In the genomic region with DNA sequence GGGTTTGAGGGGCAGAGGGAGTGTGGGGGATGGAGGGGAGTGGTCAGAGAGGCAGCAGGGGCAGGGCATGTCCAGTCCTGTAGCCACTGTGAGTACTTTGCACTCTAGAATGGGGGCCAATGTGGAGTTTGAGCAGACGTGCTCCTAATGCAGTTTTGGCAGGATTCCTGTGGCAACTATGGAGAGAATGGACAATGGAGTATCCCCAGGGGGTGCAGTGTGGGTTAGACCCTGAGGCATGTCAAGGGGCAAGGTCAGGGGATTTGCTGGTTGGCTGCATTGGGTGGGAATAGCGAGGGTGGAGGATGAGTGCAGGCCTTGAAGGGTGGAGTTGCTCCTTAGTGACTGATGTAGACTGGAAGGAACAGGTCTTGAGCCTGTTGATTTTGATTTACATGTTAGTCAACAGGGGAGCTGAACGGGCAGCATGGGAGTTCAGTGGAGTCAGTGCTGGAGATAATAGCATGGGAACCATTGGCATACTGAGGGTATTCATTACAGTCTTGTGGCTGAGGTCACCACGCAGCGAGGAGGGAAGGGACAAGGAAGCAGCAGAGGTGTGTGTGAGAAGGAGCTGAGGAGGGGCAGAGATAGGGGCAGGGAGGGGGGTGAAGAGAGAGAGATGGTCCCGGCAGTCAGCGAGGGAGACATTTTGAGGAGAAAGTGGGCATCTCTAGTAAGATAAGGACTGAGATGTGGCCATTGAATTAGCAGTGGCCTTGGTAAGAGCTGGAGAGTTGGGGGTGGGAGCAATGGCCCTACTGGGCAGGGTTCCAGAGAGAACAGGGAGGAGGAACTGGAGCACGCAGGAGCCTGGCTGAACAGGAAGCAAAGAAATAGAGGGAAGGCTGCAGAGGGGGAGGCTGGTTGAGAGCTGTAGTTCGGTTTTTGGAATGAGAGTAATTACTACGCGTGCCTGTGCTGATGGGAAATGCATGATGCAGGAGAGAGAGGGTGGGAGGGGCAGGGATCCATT, we compare ENCODE assay signal across 1 cellular context.
TF ChIP-seq lines count a peak whose summit lies in the region.

No MANE protein-coding gene starts in this region.

TF ChIP-seq in GM23338, 12 proteins besides CTCF, POLR2A, EP300 and RAD21 (continued from another document):
- TF ChIP-seq, protein P1, sequence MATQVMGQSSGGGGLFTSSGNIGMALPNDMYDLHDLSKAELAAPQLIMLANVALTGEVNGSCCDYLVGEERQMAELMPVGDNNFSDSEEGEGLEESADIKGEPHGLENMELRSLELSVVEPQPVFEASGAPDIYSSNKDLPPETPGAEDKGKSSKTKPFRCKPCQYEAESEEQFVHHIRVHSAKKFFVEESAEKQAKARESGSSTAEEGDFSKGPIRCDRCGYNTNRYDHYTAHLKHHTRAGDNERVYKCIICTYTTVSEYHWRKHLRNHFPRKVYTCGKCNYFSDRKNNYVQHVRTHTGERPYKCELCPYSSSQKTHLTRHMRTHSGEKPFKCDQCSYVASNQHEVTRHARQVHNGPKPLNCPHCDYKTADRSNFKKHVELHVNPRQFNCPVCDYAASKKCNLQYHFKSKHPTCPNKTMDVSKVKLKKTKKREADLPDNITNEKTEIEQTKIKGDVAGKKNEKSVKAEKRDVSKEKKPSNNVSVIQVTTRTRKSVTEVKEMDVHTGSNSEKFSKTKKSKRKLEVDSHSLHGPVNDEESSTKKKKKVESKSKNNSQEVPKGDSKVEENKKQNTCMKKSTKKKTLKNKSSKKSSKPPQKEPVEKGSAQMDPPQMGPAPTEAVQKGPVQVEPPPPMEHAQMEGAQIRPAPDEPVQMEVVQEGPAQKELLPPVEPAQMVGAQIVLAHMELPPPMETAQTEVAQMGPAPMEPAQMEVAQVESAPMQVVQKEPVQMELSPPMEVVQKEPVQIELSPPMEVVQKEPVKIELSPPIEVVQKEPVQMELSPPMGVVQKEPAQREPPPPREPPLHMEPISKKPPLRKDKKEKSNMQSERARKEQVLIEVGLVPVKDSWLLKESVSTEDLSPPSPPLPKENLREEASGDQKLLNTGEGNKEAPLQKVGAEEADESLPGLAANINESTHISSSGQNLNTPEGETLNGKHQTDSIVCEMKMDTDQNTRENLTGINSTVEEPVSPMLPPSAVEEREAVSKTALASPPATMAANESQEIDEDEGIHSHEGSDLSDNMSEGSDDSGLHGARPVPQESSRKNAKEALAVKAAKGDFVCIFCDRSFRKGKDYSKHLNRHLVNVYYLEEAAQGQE (IDR thresholded peaks at IDR 0.05; ENCODE audit: unreplicated experiment) = no peak
- no peak for TF ChIP-seq ETS1 (IDR thresholded peaks at IDR 0.05)
- TF ChIP-seq CREB1 (CRISPR knock-in tag; IDR thresholded peaks at IDR 0.05; ENCODE audit: low read depth) = no peak
- TF ChIP-seq STAT1 (IDR thresholded peaks at IDR 0.05; ENCODE audit: unreplicated experiment) = no peak
- no peak for TF ChIP-seq ZNF331 (CRISPR knock-in tag; IDR thresholded peaks at IDR 0.05; ENCODE audit: low read depth)
- no peak for TF ChIP-seq POLR2AphosphoS5 (IDR thresholded peaks at IDR 0.05; ENCODE audit: low read depth)
- TF ChIP-seq JUNB (IDR thresholded peaks at IDR 0.05; ENCODE audit: unreplicated experiment) = no peak
- no peak for TF ChIP-seq ZNF114 (CRISPR knock-in tag; IDR thresholded peaks at IDR 0.05)
- TF ChIP-seq EZH2 (IDR thresholded peaks at IDR 0.05; ENCODE audit: low read depth, unreplicated experiment) = no peak
